9 cellular contexts compared by ENCODE assay signal in the genomic region with DNA sequence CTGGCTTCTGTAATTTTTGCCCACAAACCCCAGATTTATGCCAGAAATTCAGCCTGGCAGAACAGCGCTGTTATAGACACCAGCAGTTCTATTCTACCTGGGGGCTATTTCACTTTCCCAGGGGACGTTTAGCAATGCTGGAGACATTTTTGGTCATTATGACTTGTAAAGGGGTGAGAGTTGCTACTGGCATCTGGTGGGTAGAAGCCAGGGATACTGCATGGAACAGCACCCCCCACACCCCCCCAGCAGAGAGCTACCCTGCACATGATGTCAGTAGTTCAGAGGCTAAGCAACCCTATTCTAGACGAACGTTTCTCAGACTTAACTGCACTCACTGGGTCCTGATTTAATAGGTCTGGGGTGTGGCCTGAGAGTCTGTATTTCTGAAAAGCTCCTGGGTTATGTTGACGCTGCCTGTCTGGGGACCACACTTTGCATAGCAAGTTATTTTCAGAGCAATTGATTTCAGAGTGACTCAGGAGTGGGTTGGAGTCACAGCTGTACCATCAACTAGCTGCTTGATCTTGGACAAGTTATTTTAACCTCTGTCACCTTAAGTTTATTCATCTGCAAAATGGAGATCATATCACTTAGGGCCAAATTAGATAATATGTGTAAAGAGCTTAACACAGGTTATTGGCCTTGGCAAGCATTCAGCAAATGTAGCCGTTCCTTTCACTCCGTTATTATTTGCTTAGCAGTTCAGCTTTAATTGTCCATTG. TPM values are rescaled to one million over a fixed set of nuclear protein-coding genes. Genes with fewer than 3 reads are reported as not detected.
A peak's percentile ranks its signal among the peaks of the same experiment; 100 is the strongest.
DNase-seq lines count a peak whose midpoint lies in the region; ATAC-seq, FAIRE-seq and TF ChIP-seq lines count a peak whose summit lies in the region.
"Had no signal": no experiment of that assay in that cellular context is flagged by ENCODE, and none has a peak within 500 bp of the region (broad histone marks: within the 10 kb centered on the region; RNA-seq: fewer than 3 reads in every experiment).

No MANE protein-coding gene starts in this region.

- TF ChIP-seq POLR2A in GM12892 (IDR thresholded peaks at IDR 0.05; ENCODE audit: low read depth, low read length), result no peak

- peak; percentile 97 for ATAC-seq in GM21390 (IDR thresholded peaks at IDR 0.05; ENCODE audit: unreplicated experiment)
- ATAC-seq in HG03457 (IDR thresholded peaks at IDR 0.05; ENCODE audit: unreplicated experiment), result peak; percentile 65

- FAIRE-seq in GM12892 (lab: Jason Lieb, UNC), result peak; percentile 79

- peak; percentile 33 for DNase-seq in GM12892 (ENCODE audit: insufficient read length)
- peak; percentile 36 for DNase-seq in SHP77 treated with DMSO at 0.1 percent for 48 hours (lab: John Stamatoyannopoulos, UW)
- DNase-seq in middle frontal gyrus (ENCODE audit: extremely low spot score, low spot score), result no peak
- no peak for DNase-seq in cerebellar cortex (ENCODE audit: low spot score)
- no peak for DNase-seq in occipital lobe (lab: John Stamatoyannopoulos, UW)
- no peak for DNase-seq in activated naive CD4-positive, alpha-beta T cell treated with Interleukin-2 at 50 U/mL for 16 hours
- DNase-seq: effector CD8-positive, alpha-beta T cell had no signal

RNA-seq across cellular contexts. Expression of gene CHST11, which starts 48.5 kb away (rescaled TPM):
- 13.1 TPM for polyA plus RNA-seq in GM12892 (2012; ENCODE audit: missing spikeins)
- total RNA-seq in occipital lobe, result 29.0 TPM

Comparison
In these comparisons a context has a peak if more than half of its experiments do, and no peak if none do; other contexts are left out.
1. DNase-seq: peak in GM12892 (single experiment) and SHP77 treated with DMSO at 0.1 percent for 48 hours (single experiment); none in middle frontal gyrus (single experiment), cerebellar cortex (single experiment), occipital lobe (single experiment) and activated naive CD4-positive, alpha-beta T cell treated with Interleukin-2 at 50 U/mL for 16 hours (single experiment).